ENCODE assay signal across 8 cellular contexts in genomic region chr14:103372552-103373304, GRCh38. TPM values are rescaled to one million over a fixed set of nuclear protein-coding genes. Genes with fewer than 3 reads are reported as not detected.
DNase-seq lines count a peak whose midpoint lies in the region; ATAC-seq and TF ChIP-seq lines count a peak whose summit lies in the region.
"Had no signal": no experiment of that assay in that cellular context is flagged by ENCODE, and none has a peak within 500 bp of the region (broad histone marks: within the 10 kb centered on the region; RNA-seq: fewer than 3 reads in every experiment).

No MANE protein-coding gene starts in this region.

- no peaks in the 10 kb centered on the region for H3K36me3 ChIP-seq in HUES48 (ENCODE audit: control insufficient read depth, insufficient read depth, low read length)
- H3K36me3 ChIP-seq in mammary epithelial cell (ENCODE audit: insufficient read depth, low read length): no peaks in the 10 kb centered on the region

- H3K27ac ChIP-seq in HUES48 (ENCODE audit: low read depth, low read length) (peak overlapping the region; percentile 5), mammary epithelial cell (ENCODE audit: insufficient read depth, low read depth, low read length) (peak overlapping the region; percentile 72)

- H3K9me3 ChIP-seq in HUES48 (ENCODE audit: control insufficient read depth, insufficient read depth, low read length): no peaks in the 10 kb centered on the region
- no peaks in the 10 kb centered on the region for H3K9me3 ChIP-seq in mammary epithelial cell (replicated peaks; ENCODE audit: insufficient read depth, low read length)

- H3K27me3 Mint-ChIP-seq in type B pancreatic cell: no peaks in the 10 kb centered on the region

- ATAC-seq in HG03354 (IDR thresholded peaks at IDR 0.05; ENCODE audit: poor library complexity, severe bottlenecking, unreplicated experiment) (no peak), HG03175 (IDR thresholded peaks at IDR 0.05; ENCODE audit: unreplicated experiment) (no peak)

- H3K79me2 ChIP-seq in mammary epithelial cell (ENCODE audit: insufficient read depth, low read length): no peaks in the 10 kb centered on the region

- H3K27ac Mint-ChIP-seq in type B pancreatic cell: no peak overlapping the region

- peaks cover 6% of the 10 kb centered on the region for H3K4me1 Mint-ChIP-seq in type B pancreatic cell (ENCODE audit: unreplicated experiment)

- dilution Hi-C loops in mammary epithelial cell (cut with HindIII; ENCODE audit: low sequenced_read_pairs): no loop called here

- TF ChIP-seq CTCF in mammary epithelial cell (conservative IDR thresholded peaks at IDR 0.05 in 1 of 2, IDR thresholded peaks at IDR 0.05 in 1 of 2; ENCODE audit: extremely low read depth in 1 of 2, insufficient read depth in 1 of 2, low read depth in 1 of 2, low read length in 2 of 2) (no peak), type B pancreatic cell (conservative IDR thresholded peaks at IDR 0.05) (no peak)

- H3K4me3 ChIP-seq in HUES48 (ENCODE audit: low read depth, low read length): no peak overlapping the region
- H3K4me3 ChIP-seq in mammary epithelial cell (replicated peaks in 1 of 3; ENCODE audit: insufficient read depth in 1 of 3, low read depth in 2 of 3, low read length in 3 of 3): no peak overlapping the region

- no peak overlapping the region for H2AFZ ChIP-seq in mammary epithelial cell (ENCODE audit: low read depth, low read length)

- peak overlapping the region; percentile 41 for H3K4me2 ChIP-seq in mammary epithelial cell (ENCODE audit: insufficient read depth, low read depth, low read length)

- H3K36me3 Mint-ChIP-seq in type B pancreatic cell: no peaks in the 10 kb centered on the region

- H3K4me3 Mint-ChIP-seq in type B pancreatic cell: no peak overlapping the region

- H4K20me1 ChIP-seq in mammary epithelial cell (ENCODE audit: insufficient read depth, low read length): no peaks in the 10 kb centered on the region

- DNase-seq in EH (ENCODE audit: low read depth): peak; percentile 93
- peak; percentile 99 for DNase-seq in mammary epithelial cell
- peak; percentile 72 for DNase-seq in non-pigmented ciliary epithelial cell (ENCODE audit: low read depth)
- no peak for DNase-seq in type B pancreatic cell (ENCODE audit: extremely low spot score, unreplicated experiment)
- DNase-seq: NCI-H1105 had no signal

- no peaks in the 10 kb centered on the region for H3K9me3 Mint-ChIP-seq in type B pancreatic cell

- CTCF ChIA-PET in mammary epithelial cell (lab: Charles Lee; ENCODE audit: low non-redundant PET): no interaction called here

- no peak overlapping the region for H3K9ac ChIP-seq in HUES48 (ENCODE audit: low read depth, low read length)
- H3K9ac ChIP-seq in mammary epithelial cell (ENCODE audit: insufficient read depth, low read length): no peak overlapping the region

- WGBS in mammary epithelial cell (ENCODE audit: low coverage, missing lambda C conversion rate): 44% methylated on average over 11 of the region's 11 CpGs

- peaks cover 4% of the 10 kb centered on the region; the same call in 1 of the 2 replicates for H3K4me1 ChIP-seq in HUES48 (ENCODE audit: control insufficient read depth, insufficient read depth, low read length)
- peaks cover 14% of the 10 kb centered on the region for H3K4me1 ChIP-seq in mammary epithelial cell (ENCODE audit: insufficient read depth, low read length)

- in situ Hi-C loops in mammary epithelial cell (cut with MboI; ENCODE audit: low sequenced_read_pairs in 2 of 2): no loop called here

- BruUV-seq in mammary epithelial cell (replicated peaks; lab: Mats Ljungman, UMichigan): TSS peak; percentile 97

- H3K27me3 ChIP-seq in HUES48 (ENCODE audit: control insufficient read depth, insufficient read depth, low read length) (no peaks in the 10 kb centered on the region), mammary epithelial cell (ENCODE audit: insufficient read depth, low read length) (no peaks in the 10 kb centered on the region)

- intact Hi-C loops in mammary epithelial cell (cut with micrococcal nuclease): loop anchor here (1.0 kb wide), 2 partner anchors 10 to 13 kb away; partner anchors contain the start of gene MARK3

RNA-seq across cellular contexts. Expression of gene MARK3, which starts 12.5 kb away (rescaled TPM):
- total RNA-seq in mammary epithelial cell (100 to 1,000 TPM in 1 of 2 donors, 10 to 100 TPM in 1; 85.7 to 175 TPM), type B pancreatic cell (ENCODE audit: low replicate concordance) (79.1 and 91.4 TPM in 2 replicates)
- 87.2 TPM for polyA plus RNA-seq in mammary epithelial cell
- 171 TPM for polyA minus RNA-seq in mammary epithelial cell

RNA-seq across cellular contexts. Expression of gene EIF5, which starts 38.7 kb away (rescaled TPM):
- total RNA-seq in mammary epithelial cell (100 to 1,000 TPM; 142 to 333 TPM), type B pancreatic cell (ENCODE audit: low replicate concordance) (327 and 340 TPM in 2 replicates)
- polyA plus RNA-seq in mammary epithelial cell: 337 TPM
- 310 TPM for polyA minus RNA-seq in mammary epithelial cell
